ENCODE assay signal across 22 cellular contexts in genomic region chr9:107212613-107213012, GRCh38.
DNase-seq lines count a peak whose midpoint lies in the region; ATAC-seq, FAIRE-seq and TF ChIP-seq lines count a peak whose summit lies in the region.
"Had no signal": no experiment of that assay in that cellular context is flagged by ENCODE, and none has a peak within 500 bp of the region (broad histone marks: within the 10 kb centered on the region; RNA-seq: fewer than 3 reads in every experiment).

No MANE protein-coding gene starts in this region.

- no peaks in the 10 kb centered on the region for H3K79me2 ChIP-seq in HCT116 (ENCODE audit: insufficient read depth, low read length)

- H3K4me1 ChIP-seq in A549 (peaks cover 24% of the 10 kb centered on the region), HCT116 (ENCODE audit: control insufficient read depth in 1 of 2, insufficient read depth in 2 of 2, low read length in 2 of 2) (peaks cover 65 to 90% of the 10 kb centered on the region in 2 experiments)
- H3K4me1 ChIP-seq: BLaER1 had no signal

- no peak overlapping the region for H2AFZ ChIP-seq in HCT116 (ENCODE audit: low read depth, low read length, poor library complexity, severe bottlenecking)

- no peaks in the 10 kb centered on the region for H3K9me3 Mint-ChIP-seq in chondrocyte (ENCODE audit: low read depth)
- peaks cover 3% of the 10 kb centered on the region for H3K9me3 Mint-ChIP-seq in natural killer cell treated with Interleukin-12 subunit alpha and Interleukin-12 subunit beta and Interleukin-15 and Interleukin-18, amount 100 ng/mL, for 72 hours
- H3K9me3 Mint-ChIP-seq: CD4-positive, alpha-beta memory T cell; HFFc6 had no signal

- H3K36me3 ChIP-seq in HCT116 (ENCODE audit: control insufficient read depth in 1 of 2, insufficient read depth in 2 of 2, low read length in 2 of 2): no peaks in the 10 kb centered on the region; a peak in 1 of 4 replicates
- H3K36me3 ChIP-seq: BLaER1 had no signal

- no peak for TF ChIP-seq EP300 in A549 (IDR thresholded peaks at IDR 0.05)

- H3K4me3 ChIP-seq in A549 (no peak overlapping the region), HCT116 (replicated peaks in 1 of 2; ENCODE audit: low read depth in 1 of 2, low read length in 2 of 2) (peak overlapping the region in 1 of 2 experiments; percentile 37; a peak in 2 of 4 replicates)
- H3K4me3 ChIP-seq: BLaER1, GM12878 had no signal

- CTCF ChIA-PET in A549 (lab: Yijun Ruan, JAX) (interaction anchor here (1.0 kb wide), 1 partner anchor 71 kb away, joined by 3 read pairs; no protein-coding TSS in a partner anchor), HCT116 (lab: Charles Lee) (no interaction called here)

- RAD21 ChIA-PET in HCT116 (lab: Charles Lee; ENCODE audit: low non-redundant PET in 1 of 2, low total read pairs in 2 of 2, uncharacterized antibody in 2 of 2, unreplicated experiment in 2 of 2): no interaction called here

- no peak for TF ChIP-seq RAD21 in A549 (conservative IDR thresholded peaks at IDR 0.05 in 1 of 2, IDR thresholded peaks at IDR 0.05 in 1 of 2)
- no peak for TF ChIP-seq RAD21 in HCT116 (IDR thresholded peaks at IDR 0.05; ENCODE audit: low read depth)

- no peaks in the 10 kb centered on the region for H3K27me3 Mint-ChIP-seq in chondrocyte (ENCODE audit: low read depth)
- H3K27me3 Mint-ChIP-seq in natural killer cell treated with Interleukin-12 subunit alpha and Interleukin-12 subunit beta and Interleukin-15 and Interleukin-18, amount 100 ng/mL, for 72 hours: peaks cover 0 to 5% of the 10 kb centered on the region in 2 donors

- no peaks in the 10 kb centered on the region for H4K20me1 ChIP-seq in HCT116 (ENCODE audit: insufficient read depth)
- H4K20me1 ChIP-seq: BLaER1 had no signal

- no TSS peak for BruUV-seq in HCT116 (replicated peaks; lab: Mats Ljungman, UMichigan)

- peak overlapping the region; percentile 47; the same call in 1 of the 3 replicates for H3K4me2 ChIP-seq in A549
- peak overlapping the region; percentile 83 for H3K4me2 ChIP-seq in HCT116 (ENCODE audit: low read length)
- H3K4me2 ChIP-seq: BLaER1 had no signal

- intact Hi-C loops in HCT116 (cut with micrococcal nuclease): loop anchor here (2.0 kb wide), 1 partner anchor 70 kb away; the partner anchor contains the start of gene RAD23B

- POLR2A ChIA-PET in A549 (lab: Yijun Ruan, JAX): no interaction called here
- POLR2A ChIA-PET in HCT116 (lab: Charles Lee): interaction anchor here (1.0 to 1.5 kb wide), 3 partner anchors 11 to 91 kb away, joined by 3 to 6 read pairs (median 3); no protein-coding TSS in a partner anchor

- no peaks in the 10 kb centered on the region for H3K9me2 ChIP-seq in HCT116 (ENCODE audit: insufficient read depth)

- FAIRE-seq in A549 (lab: Jason Lieb, UNC): no peak
- FAIRE-seq: A204.1 had no signal

- ATAC-seq in A549: no peak
- ATAC-seq in HCT116: no peak
- ATAC-seq in natural killer cell treated with Interleukin-12 subunit alpha and Interleukin-12 subunit beta and Interleukin-15 and Interleukin-18, amount 100 ng/mL, for 72 hours: no peak

- no peak for DNase-seq in A549 (ENCODE audit: low read depth in 1 of 2, low spot score in 1 of 2)
- DNase-seq in HCT116 (ENCODE audit: low read depth, low spot score): no peak
- DNase-seq in chondrocyte (ENCODE audit: low spot score): no peak
- no peak for DNase-seq in natural killer cell treated with Interleukin-12 subunit alpha and Interleukin-12 subunit beta and Interleukin-15 and Interleukin-18, amount 100 ng/mL, for 72 hours (ENCODE audit: low spot score)
- DNase-seq in DMS79 (lab: John Stamatoyannopoulos, UW): no peak
- no peak for DNase-seq in inferior parietal cortex (ENCODE audit: extremely low spot score)
- DNase-seq in hepatic stellate cell (ENCODE audit: low spot score): no peak
- DNase-seq: Caco-2; CD4-positive, alpha-beta memory T cell; DMS 273 treated with DMSO at 0.1 percent for 48 hours; DND-41; H7; HFFc6; KG1; NCI-H1105 treated with DMSO at 0.1 percent for 48 hours; NCI-H2029 treated with DMSO at 0.1 percent for 48 hours; NCI-H748 treated with DMSO at 0.1 percent for 48 hours; SIG-M5 had no signal

- H3K9me3 ChIP-seq in A549 (no peaks in the 10 kb centered on the region), HCT116 (ENCODE audit: control insufficient read depth in 1 of 2, insufficient read depth in 1 of 2, low read depth in 1 of 2, low read length in 2 of 2) (no peaks in the 10 kb centered on the region)
- H3K9me3 ChIP-seq: BLaER1, Caco-2 had no signal

- TF ChIP-seq CTCF in A549 (IDR thresholded peaks at IDR 0.05) (no peak), HCT116 (IDR thresholded peaks at IDR 0.05 in 2 of 3, conservative IDR thresholded peaks at IDR 0.05 in 1 of 3; ENCODE audit: borderline replicate concordance in 1 of 3, insufficient read depth in 1 of 3, low read depth in 2 of 3, low read length in 2 of 3) (no peak), chondrocyte (IDR thresholded peaks at IDR 0.05) (no peak)

- H3K4me3 Mint-ChIP-seq in chondrocyte (ENCODE audit: unreplicated experiment): no peak overlapping the region
- H3K4me3 Mint-ChIP-seq in natural killer cell treated with Interleukin-12 subunit alpha and Interleukin-12 subunit beta and Interleukin-15 and Interleukin-18, amount 100 ng/mL, for 72 hours: no peak overlapping the region

- H3K36me3 Mint-ChIP-seq in chondrocyte (ENCODE audit: low read depth): no peaks in the 10 kb centered on the region
- H3K36me3 Mint-ChIP-seq in natural killer cell treated with Interleukin-12 subunit alpha and Interleukin-12 subunit beta and Interleukin-15 and Interleukin-18, amount 100 ng/mL, for 72 hours: no peaks in the 10 kb centered on the region
- H3K36me3 Mint-ChIP-seq: CD4-positive, alpha-beta memory T cell had no signal

- 97% methylated on average over 5 of the region's 5 CpGs for WGBS in A549 (ENCODE audit: missing lambda C conversion rate)

- peaks cover 30% of the 10 kb centered on the region for H3K4me1 Mint-ChIP-seq in chondrocyte (ENCODE audit: low read depth)
- H3K4me1 Mint-ChIP-seq in natural killer cell treated with Interleukin-12 subunit alpha and Interleukin-12 subunit beta and Interleukin-15 and Interleukin-18, amount 100 ng/mL, for 72 hours (ENCODE audit: low read depth in 2 of 2): peaks cover 27 to 31% of the 10 kb centered on the region in 2 donors

- H3K27me3 ChIP-seq in HCT116 (ENCODE audit: insufficient read depth, low read length): no peaks in the 10 kb centered on the region
- H3K27me3 ChIP-seq: BLaER1 had no signal

- H3K27ac ChIP-seq in A549 (peak overlapping the region; percentile 43 to 82), HCT116 (ENCODE audit: low read depth, low read length) (peak overlapping the region; percentile 94)
- H3K27ac ChIP-seq: BLaER1, RWPE1 had no signal

- H3K27ac Mint-ChIP-seq in chondrocyte (ENCODE audit: unreplicated experiment): peak overlapping the region; percentile 99
- peak overlapping the region; percentile 54 to 82 for H3K27ac Mint-ChIP-seq in natural killer cell treated with Interleukin-12 subunit alpha and Interleukin-12 subunit beta and Interleukin-15 and Interleukin-18, amount 100 ng/mL, for 72 hours

- peak overlapping the region; percentile 57 for H3K9ac ChIP-seq in HCT116 (ENCODE audit: low read length)
- H3K9ac ChIP-seq: BLaER1 had no signal

- TF ChIP-seq POLR2A in A549 (IDR thresholded peaks at IDR 0.05; ENCODE audit: low read length): no peak
- TF ChIP-seq POLR2A in HCT116 (IDR thresholded peaks at IDR 0.05; ENCODE audit: borderline replicate concordance, extremely low read depth, insufficient read depth, insufficient read length): no peak

TF ChIP-seq in A549, 52 proteins besides CTCF, POLR2A, EP300 and RAD21:
- no peak for TF ChIP-seq HOXA7 (CRISPR knock-in tag; IDR thresholded peaks at IDR 0.05)
- TF ChIP-seq KDM5A (IDR thresholded peaks at IDR 0.05): no peak
- TF ChIP-seq HES2 (IDR thresholded peaks at IDR 0.05): no peak
- TF ChIP-seq HDAC2 (IDR thresholded peaks at IDR 0.05): no peak
- TF ChIP-seq RFX5 (IDR thresholded peaks at IDR 0.05): no peak
- TF ChIP-seq HEYL (CRISPR knock-in tag; IDR thresholded peaks at IDR 0.05): no peak
- TF ChIP-seq MAFK (IDR thresholded peaks at IDR 0.05; ENCODE audit: partially characterized antibody): no peak
- no peak for TF ChIP-seq KDM1A (IDR thresholded peaks at IDR 0.05; ENCODE audit: low read depth)
- TF ChIP-seq, protein P1, sequence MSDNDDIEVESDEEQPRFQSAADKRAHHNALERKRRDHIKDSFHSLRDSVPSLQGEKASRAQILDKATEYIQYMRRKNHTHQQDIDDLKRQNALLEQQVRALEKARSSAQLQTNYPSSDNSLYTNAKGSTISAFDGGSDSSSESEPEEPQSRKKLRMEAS (IDR thresholded peaks at IDR 0.05): no peak
- TF ChIP-seq FOSL2 (IDR thresholded peaks at IDR 0.05): no peak
- no peak for TF ChIP-seq FOSL2 (CRISPR knock-in tag; IDR thresholded peaks at IDR 0.05)

TF ChIP-seq in HCT116, 20 proteins besides CTCF, POLR2A, EP300 and RAD21 (continues in another document):
- no peak for TF ChIP-seq POLR2AphosphoS5 (IDR thresholded peaks at IDR 0.05; ENCODE audit: low read depth, low read length)
- TF ChIP-seq EZH2 (IDR thresholded peaks at IDR 0.05): no peak
- no peak for TF ChIP-seq JUND (IDR thresholded peaks at IDR 0.05)
- TF ChIP-seq REST (IDR thresholded peaks at IDR 0.05; ENCODE audit: low read depth): no peak
